1 cellular context compared by ENCODE assay signal in genomic region chr9:8857330-8858249, GRCh38.
TF ChIP-seq lines count a peak whose summit lies in the region.

No MANE protein-coding gene starts in this region.

TF ChIP-seq in SK-N-SH treated with all-trans-retinoic acid at 6 μM for 48 hours, 23 proteins besides CTCF, POLR2A, EP300 and RAD21 (continued from another document):
- TF ChIP-seq CSRNP3 (CRISPR knock-in tag; IDR thresholded peaks at IDR 0.05), result no peak
- TF ChIP-seq ZC3H10 (CRISPR knock-in tag; IDR thresholded peaks at IDR 0.05), result no peak
- TF ChIP-seq GLIS3 (CRISPR knock-in tag; IDR thresholded peaks at IDR 0.05), result no peak
